8 cellular contexts compared by ENCODE assay signal in the genomic region with DNA sequence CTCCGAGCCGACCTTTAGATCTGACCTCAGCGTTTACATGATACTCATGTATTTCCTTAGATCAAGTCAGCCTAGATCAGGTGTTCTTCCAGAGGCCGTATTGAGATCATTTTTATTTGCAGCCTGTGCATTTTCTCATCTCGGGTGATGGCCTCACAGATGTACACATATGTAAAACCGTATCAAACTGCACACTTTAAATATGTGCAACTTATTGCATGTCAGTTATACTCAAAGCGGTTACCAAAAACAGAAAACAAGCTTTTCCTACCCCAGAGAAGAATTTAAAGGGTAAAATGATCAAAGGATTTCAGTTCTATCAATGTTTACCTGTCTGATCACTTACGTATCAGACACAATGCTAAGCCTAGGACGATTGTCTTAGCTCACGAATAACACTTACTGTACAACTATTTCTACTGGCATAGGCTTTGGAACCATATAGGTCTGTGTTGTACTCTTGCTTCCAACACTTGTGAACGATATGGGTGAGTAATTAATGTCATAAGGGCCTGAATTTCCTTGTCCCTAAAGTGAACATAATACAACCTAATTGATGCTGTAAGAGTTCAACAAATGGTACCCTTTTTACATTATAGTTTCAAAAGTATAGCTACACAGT. TPM values are rescaled to one million over a fixed set of nuclear protein-coding genes. Genes with fewer than 3 reads are reported as not detected.
DNase-seq lines count a peak whose midpoint lies in the region; ATAC-seq, FAIRE-seq and TF ChIP-seq lines count a peak whose summit lies in the region.

No MANE protein-coding gene starts in this region.

- peaks cover 13% of the 10 kb centered on the region for H3K79me1 ChIP-seq in mesendoderm (ENCODE audit: low read length)

- peak overlapping the region; percentile 25 for H2BK15ac ChIP-seq in mesendoderm (replicated peaks; ENCODE audit: low read depth)

- TF ChIP-seq POLR2A in K562 (conservative IDR thresholded peaks at IDR 0.05): no peak

- DNase-seq in GM12865 (ENCODE audit: low read depth) (no peak), K562 (ENCODE audit: extremely low read depth in 1 of 4, low spot score in 3 of 4) (peak in 1 of 4 experiments; percentile 13), mesendoderm (no peak), germinal center (ENCODE audit: low spot score) (no peak), GDM1 (lab: John Stamatoyannopoulos, UW) (no peak), NCI-H524 treated with DMSO at 0.1 percent for 48 hours (lab: John Stamatoyannopoulos, UW) (no peak)

- 0% methylated on average over 11 of the region's 11 CpGs for WGBS in K562 (ENCODE audit: insufficient coverage, low coverage, missing lambda C conversion rate)
- no CpG with 5 or more reads among the region's 11 CpGs for WGBS in mesendoderm (ENCODE audit: extremely low coverage, insufficient coverage, low lambda C conversion rate)

- TF ChIP-seq CTCF in GM12865 (IDR thresholded peaks at IDR 0.05; ENCODE audit: insufficient read depth, low read depth, low read length, missing control alignments): no peak
- no peak for TF ChIP-seq CTCF in K562 (IDR thresholded peaks at IDR 0.05 in 2 of 3, conservative IDR thresholded peaks at IDR 0.05 in 1 of 3; ENCODE audit: insufficient read depth in 2 of 3, low read depth in 1 of 3, low read length in 3 of 3)

- H3K79me2 ChIP-seq in K562 (ENCODE audit: control insufficient read depth, insufficient read depth, low read length) (peaks cover 58% of the 10 kb centered on the region), mesendoderm (ENCODE audit: control insufficient read depth, insufficient read depth, low read length) (peaks cover 22% of the 10 kb centered on the region)

- H3K27ac ChIP-seq in K562 (ENCODE audit: extremely low read depth, low read depth, low read length): peak overlapping the region; percentile 85
- no peak overlapping the region for H3K27ac ChIP-seq in mesendoderm (ENCODE audit: low read depth, low read length)

- no peak for TF ChIP-seq EP300 in K562 (IDR thresholded peaks at IDR 0.05; ENCODE audit: low read length)

- H3K27me3 ChIP-seq in K562 (ENCODE audit: control insufficient read depth in 2 of 2, insufficient read depth in 2 of 2, low read length in 2 of 2): no peaks in the 10 kb centered on the region
- H3K27me3 ChIP-seq in mesendoderm (ENCODE audit: insufficient read depth, low read length, poor library complexity): no peaks in the 10 kb centered on the region

- no peak for TF ChIP-seq RAD21 in K562 (CRISPR knock-in tag; conservative IDR thresholded peaks at IDR 0.05 in 1 of 2, IDR thresholded peaks at IDR 0.05 in 1 of 2)

- intact Hi-C loops in K562 (cut with micrococcal nuclease): loop anchor here (2.0 kb wide), 1 partner anchor 38 kb away; a partner anchor contains a TSS

- POLR2A ChIA-PET in K562 (lab: Yijun Ruan, JAX): interaction anchor here (0.5 to 2.1 kb wide), 15 partner anchors 9 to 1296 kb away, joined by 3 to 9 read pairs (median 4); no protein-coding TSS in a partner anchor

- no peak overlapping the region for H2AK5ac ChIP-seq in mesendoderm (ENCODE audit: low read length)

- H3K56ac ChIP-seq in mesendoderm (ENCODE audit: low read length): peak overlapping the region; percentile 92

- peak overlapping the region; percentile 78 for H3K18ac ChIP-seq in mesendoderm (ENCODE audit: low read length)

- H3K4ac ChIP-seq in mesendoderm (ENCODE audit: low read depth, low read length): peak overlapping the region; percentile 94

- H2BK120ac ChIP-seq in mesendoderm (ENCODE audit: low read depth, low read length): peak overlapping the region; percentile 31

- H3K9ac ChIP-seq in K562 (ENCODE audit: insufficient read depth in 1 of 2, low read depth in 2 of 2, low read length in 2 of 2): peak overlapping the region; percentile 86 to 96
- H3K9ac ChIP-seq in mesendoderm (ENCODE audit: low read length): peak overlapping the region; percentile 84

- FAIRE-seq in K562 (lab: Jason Lieb, UNC): peak; percentile 32

- H4K8ac ChIP-seq in mesendoderm (ENCODE audit: low read depth, low read length): no peak overlapping the region

- peaks cover 33% of the 10 kb centered on the region for H3K36me3 ChIP-seq in K562 (ENCODE audit: control insufficient read depth, insufficient read depth, low read length)
- peaks cover 2% of the 10 kb centered on the region for H3K36me3 ChIP-seq in mesendoderm (ENCODE audit: control insufficient read depth, insufficient read depth, low read length)

- CTCF ChIA-PET in K562 (lab: Yijun Ruan, JAX; ENCODE audit: low intra/inter-chr PET ratio): no interaction called here

- H4K20me1 ChIP-seq in K562 (replicated peaks; ENCODE audit: control insufficient read depth, insufficient read depth, low read length): no peaks in the 10 kb centered on the region

- in situ Hi-C loops in K562 (cut with MboI): no loop called here

- H2BK5ac ChIP-seq in mesendoderm (ENCODE audit: low read length): no peak overlapping the region

- H3K4me1 ChIP-seq in K562 (replicated peaks in 1 of 2; ENCODE audit: control insufficient read depth in 2 of 2, insufficient read depth in 2 of 2, low read length in 2 of 2) (peaks cover 4 to 6% of the 10 kb centered on the region in 2 experiments; a peak in 2 of 5 replicates), mesendoderm (ENCODE audit: control insufficient read depth, low read depth, low read length) (peaks cover 2% of the 10 kb centered on the region)

- no peaks in the 10 kb centered on the region for H3K9me3 ChIP-seq in K562 (replicated peaks; ENCODE audit: control insufficient read depth, insufficient read depth, low read depth, low read length)

- TSS peak; percentile 80 for BruUV-seq in K562 (replicated peaks; lab: Mats Ljungman, UMichigan)

- H4K5ac ChIP-seq in mesendoderm (ENCODE audit: low read length): peak overlapping the region; percentile 84

- H3K23ac ChIP-seq in mesendoderm (ENCODE audit: low read length): no peak overlapping the region

- H2AFZ ChIP-seq in K562 (ENCODE audit: low read depth, low read length): peak overlapping the region; percentile 96

- peak; percentile 4 for ATAC-seq in HG03558 (IDR thresholded peaks at IDR 0.05; ENCODE audit: extremely low read depth, unreplicated experiment)
- ATAC-seq in K562: peak; percentile 53
- no peak for ATAC-seq in HG02870 (IDR thresholded peaks at IDR 0.05; ENCODE audit: unreplicated experiment)

- H3K4me2 ChIP-seq in K562 (ENCODE audit: insufficient read depth, low read length): peak overlapping the region; percentile 98
- peak overlapping the region; percentile 73 for H3K4me2 ChIP-seq in mesendoderm (ENCODE audit: low read length)

- H3K4me3 ChIP-seq in GM12865 (ENCODE audit: low read depth, low read length) (peak overlapping the region; percentile 84), K562 (peak overlapping the region; percentile 92), mesendoderm (ENCODE audit: low read length) (peak overlapping the region; percentile 89)

- H3K9me1 ChIP-seq in K562 (ENCODE audit: control insufficient read depth, insufficient read depth, low read length): no peaks in the 10 kb centered on the region

RNA-seq across cellular contexts. Expression of a gene that starts 0.6 kb away (rescaled TPM):
- total RNA-seq in K562 (2011; cell fraction: chromatin; rRNA removed; ENCODE audit: low replicate concordance): 3.1 and 10.4 TPM in 2 replicates
- 1.6 and 2.5 TPM in 2 replicates for total RNA-seq in K562 (2011; cell fraction: nucleolus; rRNA removed)
- 2.7 and 5.6 TPM in 2 replicates for total RNA-seq in K562 (2011; cell fraction: nucleoplasm; rRNA removed)
- total RNA-seq in K562 (2014; rRNA removed) (19.1 and 22.6 TPM in 2 replicates), K562 (2014; rRNA removed; fragmentation: Illumina TruSeq; extraction: Trizol) (59.6 and 74.3 TPM in 2 replicates), K562 (2015; rRNA removed; fragmentation: Illumina TruSeq; extraction: Trizol) (58.5 and 65.5 TPM in 2 replicates), K562 (2021) (26.3 and 27.8 TPM in 2 replicates)
- polyA plus RNA-seq in K562 (2011; rRNA removed) (14.1 and 23.9 TPM in 2 replicates), K562 (2014; fragmentation: Illumina TruSeq; extraction: Trizol) (62.1 and 72.0 TPM in 2 replicates), K562 (2014; fragmentation: Nextera tagmentation; extraction: Ambion mirVana) (10 to 100 TPM; 67.4 to 87.3 TPM), K562 (2014; rRNA removed) (41.0 and 48.7 TPM in 2 replicates)
- polyA plus RNA-seq in K562 (2011; cell fraction: cytosol; rRNA removed): 2.1 and 4.8 TPM in 2 replicates
- 1.9 and 2.5 TPM in 2 replicates for polyA plus RNA-seq in K562 (2011; cell fraction: nucleus; rRNA removed)
- polyA plus RNA-seq in K562 (2012): 27.5 and 58.5 TPM in 2 replicates
- 8.3 and 11.9 TPM in 2 replicates for polyA minus RNA-seq in K562 (2011; rRNA and poly(A)+ RNA removed)
- 0.64 and 4.3 TPM in 2 replicates for polyA minus RNA-seq in K562 (2011; cell fraction: cytosol; rRNA and poly(A)+ RNA removed)
- 2.2 and 4.0 TPM in 2 replicates for polyA minus RNA-seq in K562 (2011; cell fraction: nucleus; rRNA and poly(A)+ RNA removed)
- 48.6 TPM for polyA plus RNA-seq in mesendoderm (2013, experiment 1 of 2)
- 49.0 TPM for polyA plus RNA-seq in mesendoderm (2013, experiment 2 of 2)

RNA-seq across cellular contexts. Expression of a gene that starts 38.6 kb away (rescaled TPM):
- 23.3 and 47.4 TPM in 2 replicates for total RNA-seq in K562 (2011; cell fraction: chromatin; rRNA removed; ENCODE audit: low replicate concordance)
- total RNA-seq in K562 (2011; cell fraction: nucleolus; rRNA removed): 18.2 and 23.0 TPM in 2 replicates
- 38.8 and 43.1 TPM in 2 replicates for total RNA-seq in K562 (2011; cell fraction: nucleoplasm; rRNA removed)
- total RNA-seq in K562 (2014; rRNA removed) (18.6 and 19.5 TPM in 2 replicates), K562 (2014; rRNA removed; fragmentation: Illumina TruSeq; extraction: Trizol) (49.8 and 57.5 TPM in 2 replicates), K562 (2015; rRNA removed; fragmentation: Illumina TruSeq; extraction: Trizol) (46.1 and 50.0 TPM in 2 replicates), K562 (2021) (41.2 and 46.5 TPM in 2 replicates)
- polyA plus RNA-seq in K562 (2011; rRNA removed) (53.9 and 67.4 TPM in 2 replicates), K562 (2014; fragmentation: Illumina TruSeq; extraction: Trizol) (49.7 and 70.1 TPM in 2 replicates), K562 (2014; fragmentation: Nextera tagmentation; extraction: Ambion mirVana) (100 to 1,000 TPM; 231 to 272 TPM), K562 (2014; rRNA removed) (61.8 and 104 TPM in 2 replicates)
- 94.3 and 145 TPM in 2 replicates for polyA plus RNA-seq in K562 (2011; cell fraction: cytosol; rRNA removed)
- 17.7 and 30.5 TPM in 2 replicates for polyA plus RNA-seq in K562 (2011; cell fraction: nucleus; rRNA removed)
- polyA plus RNA-seq in K562 (2012): 55.8 and 57.5 TPM in 2 replicates
- 27.7 and 28.5 TPM in 2 replicates for polyA minus RNA-seq in K562 (2011; rRNA and poly(A)+ RNA removed)
- polyA minus RNA-seq in K562 (2011; cell fraction: cytosol; rRNA and poly(A)+ RNA removed): 5.2 and 24.5 TPM in 2 replicates
- polyA minus RNA-seq in K562 (2011; cell fraction: nucleus; rRNA and poly(A)+ RNA removed): 4.6 and 15.3 TPM in 2 replicates
- polyA plus RNA-seq in mesendoderm (2013, experiment 1 of 2): 39.7 TPM
- polyA plus RNA-seq in mesendoderm (2013, experiment 2 of 2): 39.8 TPM

RNA-seq across cellular contexts. Expression of a gene that starts 57.8 kb away (rescaled TPM):
- total RNA-seq in K562 (2011; cell fraction: chromatin; rRNA removed; ENCODE audit: low replicate concordance): 0.07 TPM in 1 of 2 replicates, not detected in the other
- not detected in 2 replicates for total RNA-seq in K562 (2011; cell fraction: nucleolus; rRNA removed)
- total RNA-seq in K562 (2011; cell fraction: nucleoplasm; rRNA removed): not detected in 2 replicates
- 0.09 TPM in 1 of 2 replicates, not detected in the other for total RNA-seq in K562 (2014; rRNA removed)
- total RNA-seq in K562 (2014; rRNA removed; fragmentation: Illumina TruSeq; extraction: Trizol): not detected in 2 replicates
- total RNA-seq in K562 (2015; rRNA removed; fragmentation: Illumina TruSeq; extraction: Trizol): not detected in 2 replicates
- total RNA-seq in K562 (2021): 0.07 TPM in 1 of 2 replicates, not detected in the other
- polyA plus RNA-seq in K562 (2011; rRNA removed): 0.06 TPM in 1 of 2 replicates, not detected in the other
- polyA plus RNA-seq in K562 (2011; cell fraction: cytosol; rRNA removed): not detected in 2 replicates
- not detected in 2 replicates for polyA plus RNA-seq in K562 (2011; cell fraction: nucleus; rRNA removed)
- polyA plus RNA-seq in K562 (2012): 0.01 TPM in 1 of 2 replicates, not detected in the other
- polyA plus RNA-seq in K562 (2014; fragmentation: Illumina TruSeq; extraction: Trizol): not detected in 2 replicates
- not detected for polyA plus RNA-seq in K562 (2014; fragmentation: Nextera tagmentation; extraction: Ambion mirVana)
- polyA plus RNA-seq in K562 (2014; rRNA removed): not detected in 2 replicates
- not detected in 2 replicates for polyA minus RNA-seq in K562 (2011; rRNA and poly(A)+ RNA removed)
- not detected in 2 replicates for polyA minus RNA-seq in K562 (2011; cell fraction: cytosol; rRNA and poly(A)+ RNA removed)
- polyA minus RNA-seq in K562 (2011; cell fraction: nucleus; rRNA and poly(A)+ RNA removed): not detected in 2 replicates
- 1.7 TPM for polyA plus RNA-seq in mesendoderm (2013, experiment 1 of 2)
- 1.9 TPM for polyA plus RNA-seq in mesendoderm (2013, experiment 2 of 2)
